ENCODE assay signal across 30 cellular contexts in genomic region chr3:69562001-69562400, GRCh38.
"Had no signal": no experiment of that assay in that cellular context is flagged by ENCODE, and none has a peak within 500 bp of the region (broad histone marks: within the 10 kb centered on the region; RNA-seq: fewer than 3 reads in every experiment).

No MANE protein-coding gene starts in this region.

- FAIRE-seq: endothelial cell of umbilical vein, kidney, pancreas, urothelium cell line had no signal

- H3K36me3 ChIP-seq: pancreas, prostate gland, SJCRH30, spleen, transverse colon had no signal

- H3K4me1 ChIP-seq: pancreas, prostate gland, SJCRH30, transverse colon had no signal

- H3K27me3 ChIP-seq: pancreas, SJCRH30, spleen, transverse colon had no signal

- H3K4me3 ChIP-seq: pancreas, prostate gland, SJCRH30, spleen, transverse colon had no signal

- DNase-seq: activated CD4-positive, alpha-beta memory T cell treated with anti-CD3 and anti-CD28 coated beads, Interleukin-2, amount 10 ng/mL, durations not matched to agents 7 days and 5 days; activated CD4-positive, alpha-beta T cell treated with anti-CD3 and anti-CD28 coated beads for 1 hour; activated CD4-positive, alpha-beta T cell treated with anti-CD3 and anti-CD28 coated beads, Interleukin-2, amount 10 ng/mL, durations not matched to agents 7 days and 5 days; activated CD8-positive, alpha-beta memory T cell treated with anti-CD3 and anti-CD28 coated beads, Interleukin-2, amount 50 U/mL, for 48 hours; activated gamma-delta T cell; activated naive CD4-positive, alpha-beta T cell treated with anti-CD3 and anti-CD28 coated beads, Interleukin-2, amount 50 U/mL, for 16 hours; activated T-cell treated with anti-CD3 and anti-CD28 coated beads, Interleukin-2, amount 50 U/mL, for 24 hours; amygdala; caudate nucleus; foreskin melanocyte; hypothalamus; immature natural killer cell; kidney; midbrain; naive thymus-derived CD4-positive, alpha-beta T cell; nucleus accumbens; pancreas; retina; spleen; stimulated activated CD4-positive, alpha-beta T cell treated with anti-CD3 and anti-CD28 coated beads, Interleukin-2, amount 100 ng/mL, for 48 hours; stimulated activated naive CD4-positive, alpha-beta T cell treated with Interleukin-2 at 50 U/mL for 16 hours; T-helper 17 cell; T1000; transverse colon had no signal

- H3K27ac ChIP-seq: pancreas, prostate gland, SJCRH30, spleen, transverse colon had no signal

- ATAC-seq: left lobe of liver; naive thymus-derived CD4-positive, alpha-beta T cell; pancreas; SK-N-SH treated with all-trans-retinoic acid at 6 μM for 48 hours; T-helper 17 cell had no signal

- H3K9me3 ChIP-seq: pancreas, prostate gland, SJCRH30, spleen, transverse colon had no signal
